In genomic region chrX:150696836-150697235, GRCh38 we compare ENCODE assay signal across 16 cellular contexts. TPM values are rescaled to one million over a fixed set of nuclear protein-coding genes. Genes with fewer than 3 reads are reported as not detected.
A peak's percentile ranks its signal among the peaks of the same experiment; 100 is the strongest.
DNase-seq lines count a peak whose midpoint lies in the region; ATAC-seq and TF ChIP-seq lines count a peak whose summit lies in the region.
"Had no signal": no experiment of that assay in that cellular context is flagged by ENCODE, and none has a peak within 500 bp of the region (broad histone marks: within the 10 kb centered on the region; RNA-seq: fewer than 3 reads in every experiment).

No MANE protein-coding gene starts in this region.

- no peaks in the 10 kb centered on the region for H3K27me3 ChIP-seq in Karpas-422 (ENCODE audit: low read length)
- no peaks in the 10 kb centered on the region for H3K27me3 ChIP-seq in foreskin keratinocyte
- H3K27me3 ChIP-seq: brain microvascular endothelial cell had no signal

- H3K27ac ChIP-seq in Karpas-422 (ENCODE audit: low read length) (peak overlapping the region; percentile 94), foreskin keratinocyte (no peak overlapping the region)
- H3K27ac ChIP-seq: brain microvascular endothelial cell had no signal

- peak overlapping the region; percentile 76 for H3K4me2 ChIP-seq in Karpas-422 (ENCODE audit: low read depth, low read length, poor library complexity, severe bottlenecking)

- peaks cover 52% of the 10 kb centered on the region for H3K4me1 ChIP-seq in Karpas-422 (ENCODE audit: low read length)
- peaks cover 11% of the 10 kb centered on the region for H3K4me1 ChIP-seq in foreskin keratinocyte

- TF ChIP-seq CTCF in foreskin keratinocyte (conservative IDR thresholded peaks at IDR 0.05): no peak

- no peak overlapping the region for H3K9ac ChIP-seq in Karpas-422 (ENCODE audit: low read length)

- H3K9me3 Mint-ChIP-seq in activated T-cell treated with anti-CD3 and anti-CD28 coated beads, Interleukin-2, amount 50 U/mL, for 4 hours: no peaks in the 10 kb centered on the region
- no peaks in the 10 kb centered on the region for H3K9me3 Mint-ChIP-seq in activated naive CD4-positive, alpha-beta T cell treated with anti-CD3 and anti-CD28 coated beads, Interleukin-2, amount 50 U/mL, for 24 hours
- H3K9me3 Mint-ChIP-seq in stimulated activated naive B cell treated with anti-CD40 and anti-IgM and Interleukin-4, amounts not matched to agents 10 μg/mL and 1 μg/mL and 100 μg/mL, for 72 hours: no peaks in the 10 kb centered on the region

- peaks cover 54% of the 10 kb centered on the region for H3K4me1 Mint-ChIP-seq in activated T-cell treated with anti-CD3 and anti-CD28 coated beads, Interleukin-2, amount 50 U/mL, for 4 hours (ENCODE audit: low read depth)
- H3K4me1 Mint-ChIP-seq in activated naive CD4-positive, alpha-beta T cell treated with anti-CD3 and anti-CD28 coated beads, Interleukin-2, amount 50 U/mL, for 24 hours: peaks cover 47% of the 10 kb centered on the region
- H3K4me1 Mint-ChIP-seq in stimulated activated naive B cell treated with anti-CD40 and anti-IgM and Interleukin-4, amounts not matched to agents 10 μg/mL and 1 μg/mL and 100 μg/mL, for 72 hours: peaks cover 28 to 38% of the 10 kb centered on the region in 2 donors

- H3K4me3 ChIP-seq in Karpas-422 (ENCODE audit: low read length): no peak overlapping the region

- no peaks in the 10 kb centered on the region for H3K27me3 Mint-ChIP-seq in activated T-cell treated with anti-CD3 and anti-CD28 coated beads, Interleukin-2, amount 50 U/mL, for 4 hours (ENCODE audit: low read depth)
- no peaks in the 10 kb centered on the region for H3K27me3 Mint-ChIP-seq in activated naive CD4-positive, alpha-beta T cell treated with anti-CD3 and anti-CD28 coated beads, Interleukin-2, amount 50 U/mL, for 24 hours
- H3K27me3 Mint-ChIP-seq in stimulated activated naive B cell treated with anti-CD40 and anti-IgM and Interleukin-4, amounts not matched to agents 10 μg/mL and 1 μg/mL and 100 μg/mL, for 72 hours: no peaks in the 10 kb centered on the region

- peak overlapping the region; percentile 72 for H3K27ac Mint-ChIP-seq in activated naive CD4-positive, alpha-beta T cell treated with anti-CD3 and anti-CD28 coated beads, Interleukin-2, amount 50 U/mL, for 24 hours
- peak overlapping the region; percentile 47 for H3K27ac Mint-ChIP-seq in stimulated activated naive B cell treated with anti-CD40 and anti-IgM and Interleukin-4, amounts not matched to agents 10 μg/mL and 1 μg/mL and 100 μg/mL, for 72 hours

- no peaks in the 10 kb centered on the region for H3K9me3 ChIP-seq in Karpas-422 (ENCODE audit: low read length)

- H3K79me2 ChIP-seq in Karpas-422 (ENCODE audit: low read length): peaks cover 70% of the 10 kb centered on the region

- H3K36me3 Mint-ChIP-seq in activated T-cell treated with anti-CD3 and anti-CD28 coated beads, Interleukin-2, amount 50 U/mL, for 4 hours (ENCODE audit: insufficient read depth): peaks cover 12% of the 10 kb centered on the region
- H3K36me3 Mint-ChIP-seq in activated naive CD4-positive, alpha-beta T cell treated with anti-CD3 and anti-CD28 coated beads, Interleukin-2, amount 50 U/mL, for 24 hours: peaks cover 4% of the 10 kb centered on the region
- peaks cover 0 to 3% of the 10 kb centered on the region in 2 donors for H3K36me3 Mint-ChIP-seq in stimulated activated naive B cell treated with anti-CD40 and anti-IgM and Interleukin-4, amounts not matched to agents 10 μg/mL and 1 μg/mL and 100 μg/mL, for 72 hours

- ATAC-seq in activated T-cell treated with anti-CD3 and anti-CD28 coated beads, Interleukin-2, amount 50 U/mL, for 4 hours: no peak
- ATAC-seq in stimulated activated naive B cell treated with anti-CD40 and anti-IgM and Interleukin-4, amounts not matched to agents 10 μg/mL and 1 μg/mL and 100 μg/mL, for 72 hours (replicated peaks): no peak
- no peak for ATAC-seq in HG03457 (IDR thresholded peaks at IDR 0.05; ENCODE audit: unreplicated experiment)
- ATAC-seq in GM19455 (IDR thresholded peaks at IDR 0.05; ENCODE audit: unreplicated experiment): no peak
- no peak for ATAC-seq in foreskin keratinocyte

- peaks cover 9% of the 10 kb centered on the region; the same call in 1 of the 2 replicates for H3K36me3 ChIP-seq in Karpas-422 (ENCODE audit: insufficient read depth, low read length)
- H3K36me3 ChIP-seq: brain microvascular endothelial cell had no signal

- peak overlapping the region; percentile 46 for H3K4me3 Mint-ChIP-seq in activated T-cell treated with anti-CD3 and anti-CD28 coated beads, Interleukin-2, amount 50 U/mL, for 4 hours
- H3K4me3 Mint-ChIP-seq in activated naive CD4-positive, alpha-beta T cell treated with anti-CD3 and anti-CD28 coated beads, Interleukin-2, amount 50 U/mL, for 24 hours: peak overlapping the region; percentile 52
- H3K4me3 Mint-ChIP-seq in stimulated activated naive B cell treated with anti-CD40 and anti-IgM and Interleukin-4, amounts not matched to agents 10 μg/mL and 1 μg/mL and 100 μg/mL, for 72 hours: peak overlapping the region; percentile 40 to 53

- no peak overlapping the region for H2AFZ ChIP-seq in Karpas-422 (ENCODE audit: low read length)

- DNase-seq in activated T-cell treated with anti-CD3 and anti-CD28 coated beads, Interleukin-2, amount 50 U/mL, for 4 hours: no peak
- DNase-seq in activated T-cell treated with anti-CD3 and anti-CD28 coated beads, Interleukin-2, amount 50 U/mL, for 1 hour: no peak
- DNase-seq in Karpas-422 (no peak), foreskin keratinocyte (no peak)
- DNase-seq in stimulated activated naive B cell treated with anti-CD40 and anti-IgM and Interleukin-4, amounts not matched to agents 10 μg/mL and 1 μg/mL and 100 μg/mL, for 72 hours: no peak
- DNase-seq: activated CD8-positive, alpha-beta memory T cell treated with anti-CD3 and anti-CD28 coated beads, Interleukin-2, amount 50 U/mL, for 48 hours; brain microvascular endothelial cell; H7; islet precursor cell; NCI-H1048; NCI-H446; posterior cingulate gyrus; T-helper 9 cell had no signal

- H4K20me1 ChIP-seq in Karpas-422 (ENCODE audit: insufficient read depth, low read depth, low read length): peaks cover 6% of the 10 kb centered on the region; the same call in 1 of the 2 replicates

- no peaks in the 10 kb centered on the region for H3K9me2 ChIP-seq in Karpas-422 (replicated peaks; ENCODE audit: insufficient read depth, low read length)

RNA-seq across cellular contexts. Expression of gene MTMR1, which starts 3.6 kb away (rescaled TPM):
- total RNA-seq in activated T-cell treated with anti-CD3 and anti-CD28 coated beads, Interleukin-2, amount 50 U/mL, for 4 hours: 10 to 100 TPM; 36.2 to 42.1 (median 38.8) TPM
- 23.0 and 33.2 TPM in 2 replicates for total RNA-seq in Karpas-422 (2014; rRNA removed; shearing (Covaris generic); ENCODE audit: low replicate concordance)
- total RNA-seq in foreskin keratinocyte: 48.5 and 50.3 TPM in 2 replicates
- 13.7 and 15.5 TPM in 2 replicates for polyA plus RNA-seq in foreskin keratinocyte
